8 cellular contexts compared by ENCODE assay signal in genomic region chr2:164560181-164560792, GRCh38.
DNase-seq lines count a peak whose midpoint lies in the region; ATAC-seq and TF ChIP-seq lines count a peak whose summit lies in the region.

No MANE protein-coding gene starts in this region.

- no peaks in the 10 kb centered on the region for H3K36me3 ChIP-seq in endocrine pancreas (ENCODE audit: control insufficient read depth, insufficient read depth, low read length)

- H3K4me1 ChIP-seq in endocrine pancreas (ENCODE audit: control insufficient read depth, insufficient read depth, low read length) = peaks cover 7% of the 10 kb centered on the region

- H3K27ac ChIP-seq in C4-2B = no peak overlapping the region

- ATAC-seq in GM19452 (IDR thresholded peaks at IDR 0.05; ENCODE audit: unreplicated experiment) (peak; percentile 49), HG03108 (IDR thresholded peaks at IDR 0.05; ENCODE audit: unreplicated experiment) (no peak), GM21528 (IDR thresholded peaks at IDR 0.05; ENCODE audit: low FRiP score, unreplicated experiment) (no peak)

- H3K4me3 ChIP-seq in endocrine pancreas (ENCODE audit: control insufficient read depth, insufficient read depth, low read length) = peak overlapping the region; percentile 85

- no peak overlapping the region for H3K9ac ChIP-seq in endocrine pancreas (ENCODE audit: control insufficient read depth, insufficient read depth, low read length)

- peak; percentile 34 for DNase-seq in NCI-H2171 treated with DMSO at 0.1 percent for 48 hours (lab: John Stamatoyannopoulos, UW)
- peak; percentile 43 for DNase-seq in pons (ENCODE audit: low spot score)
- no peak for DNase-seq in HuH-7.5 (ENCODE audit: low spot score)

- peak; percentile 85 for TF ChIP-seq CTCF in C4-2B (conservative IDR thresholded peaks at IDR 0.05)

- H3K27me3 ChIP-seq in endocrine pancreas (ENCODE audit: control insufficient read depth, insufficient read depth, low read length) = no peaks in the 10 kb centered on the region

- H3K9me3 ChIP-seq in endocrine pancreas (ENCODE audit: control insufficient read depth, low read length) = no peaks in the 10 kb centered on the region
